18 cellular contexts compared by ENCODE assay signal in the genomic region with DNA sequence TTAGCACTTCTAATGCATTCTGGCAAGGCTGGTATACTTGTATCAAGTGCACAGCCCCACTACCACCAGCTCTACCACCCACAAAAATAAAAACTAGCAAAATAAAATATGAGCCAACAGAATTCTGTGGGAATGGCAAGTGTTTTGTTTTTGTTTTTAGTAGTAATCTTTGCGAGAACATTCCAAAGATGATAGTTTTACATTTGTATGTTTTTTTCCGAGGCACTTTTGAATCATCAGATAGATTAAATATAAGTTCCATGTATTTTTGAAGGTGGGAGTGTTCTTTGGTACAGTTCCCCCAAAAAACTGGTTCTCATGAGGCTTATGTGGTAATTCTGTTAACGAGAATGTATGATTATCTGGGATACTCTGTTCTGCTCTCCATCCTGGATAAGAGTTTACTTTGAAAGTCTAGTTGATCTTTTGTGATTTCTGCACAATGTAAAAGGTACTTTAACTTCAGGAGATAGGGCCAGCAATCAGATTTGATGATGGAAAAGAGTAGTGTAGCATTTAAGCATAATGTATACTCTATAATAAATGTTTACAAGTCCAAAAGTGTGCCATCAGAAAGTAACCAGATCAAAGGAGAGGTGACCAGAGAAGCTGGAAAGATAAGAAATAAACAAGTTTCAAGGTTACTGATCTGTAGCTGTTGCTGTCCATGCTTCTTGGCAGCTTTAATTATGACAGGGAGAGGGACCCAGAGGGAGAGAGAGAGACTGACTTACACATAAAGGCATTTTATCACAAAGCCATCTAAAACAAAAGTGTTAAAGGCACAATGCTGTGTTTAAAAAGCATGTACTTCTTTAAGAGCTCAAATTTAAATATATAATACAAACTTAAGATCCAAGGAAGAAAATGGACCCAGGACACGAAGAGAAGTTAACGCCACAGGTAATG.
DNase-seq lines count a peak whose midpoint lies in the region; ATAC-seq and TF ChIP-seq lines count a peak whose summit lies in the region.
"Had no signal": no experiment of that assay in that cellular context is flagged by ENCODE, and none has a peak within 500 bp of the region (broad histone marks: within the 10 kb centered on the region; RNA-seq: fewer than 3 reads in every experiment).

No MANE protein-coding gene starts in this region.

- in situ Hi-C loops in Panc1 (cut with HindIII; ENCODE audit: low pct_unique_long_range_greater_than_20kb, low sequenced_read_pairs), result no loop called here

- peaks cover 79% of the 10 kb centered on the region for H3K4me1 ChIP-seq in Panc1 (ENCODE audit: control insufficient read depth, insufficient read depth, low read length)
- H3K4me1 ChIP-seq in prostate gland (replicated peaks), result peaks cover 9% of the 10 kb centered on the region

- no peak for ATAC-seq in Panc1
- ATAC-seq in left lobe of liver, result no peak
- ATAC-seq: psoas muscle had no signal

- H3K27me3 ChIP-seq in Panc1 (ENCODE audit: control insufficient read depth, insufficient read depth, low read length), result no peaks in the 10 kb centered on the region
- H3K27me3 ChIP-seq in prostate gland (replicated peaks; ENCODE audit: insufficient read depth), result no peaks in the 10 kb centered on the region
- H3K27me3 ChIP-seq: adrenal gland had no signal

- POLR2A ChIA-PET in Panc1 (lab: Charles Lee), result no interaction called here

- no peaks in the 10 kb centered on the region for H3K36me3 ChIP-seq in Panc1 (ENCODE audit: control insufficient read depth, insufficient read depth, low read length)
- no peaks in the 10 kb centered on the region for H3K36me3 ChIP-seq in prostate gland
- H3K36me3 ChIP-seq: adrenal gland had no signal

- no TSS peak for BruUV-seq in Panc1 (replicated peaks; lab: Mats Ljungman, UMichigan)

- CTCF ChIA-PET in Panc1 (lab: Charles Lee), result no interaction called here

- DNase-seq in ELR (ENCODE audit: low read depth), result peak; percentile 43
- no peak for DNase-seq in Panc1 (ENCODE audit: low read depth, low spot score)
- DNase-seq in fibroblast of pulmonary artery (ENCODE audit: low read depth), result peak; percentile 27
- no peak for DNase-seq in prostate gland (ENCODE audit: low spot score)
- DNase-seq in NCI-H345 (lab: John Stamatoyannopoulos, UW), result no peak
- DNase-seq in effector CD4-positive, alpha-beta T cell, result no peak
- DNase-seq in left lobe of liver (ENCODE audit: low spot score), result no peak
- no peak for DNase-seq in stimulated activated CD4-positive, alpha-beta T cell treated with anti-CD3 and anti-CD28 coated beads, Interleukin-2, amount 100 ng/mL, for 24 hours
- DNase-seq: activated CD4-positive, alpha-beta T cell treated with anti-CD3 and anti-CD28 coated beads, Interleukin-2, amount 50 U/mL, for 48 hours; activated T-cell treated with anti-CD3 and anti-CD28 coated beads, Interleukin-2, amount 50 U/mL, for 48 hours; adrenal gland; C1 segment of cervical spinal cord; DMS53; KBM-7; NCI-H1417; psoas muscle; substantia nigra had no signal

- no peaks in the 10 kb centered on the region for H3K9me3 ChIP-seq in Panc1 (ENCODE audit: control insufficient read depth, insufficient read depth, low read depth, low read length)
- H3K9me3 ChIP-seq in prostate gland, result no peaks in the 10 kb centered on the region
- H3K9me3 ChIP-seq: adrenal gland, psoas muscle had no signal

- no peak for TF ChIP-seq POLR2A in prostate gland (IDR thresholded peaks at IDR 0.05)

- no peak overlapping the region for H3K4me3 ChIP-seq in Panc1 (ENCODE audit: low read depth in 2 of 2, low read length in 2 of 2)
- no peak overlapping the region for H3K4me3 ChIP-seq in fibroblast of pulmonary artery (replicated peaks; ENCODE audit: low read depth, low read length)
- no peak overlapping the region for H3K4me3 ChIP-seq in prostate gland
- H3K4me3 ChIP-seq: adrenal gland, psoas muscle, SK-N-MC had no signal

- TF ChIP-seq CTCF in Panc1 (IDR thresholded peaks at IDR 0.05) (no peak), fibroblast of pulmonary artery (IDR thresholded peaks at IDR 0.05; ENCODE audit: low read length, missing control alignments) (no peak), prostate gland (IDR thresholded peaks at IDR 0.05) (no peak)

- intact Hi-C loops in Panc1 (cut with micrococcal nuclease; ENCODE audit: unreplicated experiment), result no loop called here
- intact Hi-C loops in prostate gland (cut with DNase I), result no loop called here

- WGBS in prostate gland, result 51% methylated on average over 5 of the region's 5 CpGs

- H3K27ac ChIP-seq in Panc1 (ENCODE audit: low read length) (peak overlapping the region; percentile 93), prostate gland (peak overlapping the region; percentile 9 to 30)
- H3K27ac ChIP-seq: adrenal gland, psoas muscle, SK-N-MC had no signal

Comparison
In these comparisons a context has a peak if more than half of its experiments do, and no peak if none do; other contexts are left out.
1. DNase-seq: peak in ELR (single experiment) and fibroblast of pulmonary artery (single experiment); none in Panc1 (single experiment), prostate gland (single experiment), NCI-H345 (single experiment), effector CD4-positive, alpha-beta T cell (single experiment), left lobe of liver (single experiment) and stimulated activated CD4-positive, alpha-beta T cell treated with anti-CD3 and anti-CD28 coated beads, Interleukin-2, amount 100 ng/mL, for 24 hours (0 of 2).